Comparison of ENCODE assay signal across 8 cellular contexts in genomic region chr6:127118505-127119360, GRCh38. TPM values are rescaled to one million over a fixed set of nuclear protein-coding genes. Genes with fewer than 3 reads are reported as not detected.
DNase-seq lines count a peak whose midpoint lies in the region; ATAC-seq and TF ChIP-seq lines count a peak whose summit lies in the region.

TSS of gene RSPO3 (plus strand) at chr6:127118671. CDS start at chr6:127119193, 522 bp downstream.

- H3K4me1 ChIP-seq in iPS-18a (ENCODE audit: control insufficient read depth, low read depth, low read length) (peaks cover 13% of the 10 kb centered on the region), skeletal muscle satellite cell (ENCODE audit: control insufficient read depth, insufficient read depth, low read length) (peaks cover 23% of the 10 kb centered on the region)

- ATAC-seq in GM19324 (IDR thresholded peaks at IDR 0.05; ENCODE audit: low FRiP score, unreplicated experiment) (no peak), GM18870 (IDR thresholded peaks at IDR 0.05; ENCODE audit: unreplicated experiment) (no peak)

- H3K4me2 ChIP-seq in skeletal muscle satellite cell (ENCODE audit: low read length) = peak within 1 kb of the TSS; percentile 97

- DNase-seq in AG08396 (ENCODE audit: low spot score) (peak; percentile 36), GM13976 (ENCODE audit: low spot score) (peak; percentile 44), M059J (ENCODE audit: low read depth) (peak; percentile 62), amniotic epithelial cell (ENCODE audit: low read depth) (peak; percentile 30)

- H3K27me3 ChIP-seq in iPS-18a (ENCODE audit: control insufficient read depth, insufficient read depth, low read length) = peaks cover 68% of the 10 kb centered on the region
- peaks cover 47% of the 10 kb centered on the region for H3K27me3 ChIP-seq in skeletal muscle satellite cell (ENCODE audit: control insufficient read depth, insufficient read depth, low read length)

- H3K9me3 ChIP-seq in iPS-18a (ENCODE audit: control insufficient read depth, low read depth, low read length) (no peaks in the 10 kb centered on the region), skeletal muscle satellite cell (replicated peaks; ENCODE audit: low read length) (no peaks in the 10 kb centered on the region)

- H3K36me3 ChIP-seq in iPS-18a (ENCODE audit: control insufficient read depth, low read depth, low read length) = no peaks in the 10 kb centered on the region
- no peaks in the 10 kb centered on the region for H3K36me3 ChIP-seq in skeletal muscle satellite cell (ENCODE audit: insufficient read depth, low read length)

- in situ Hi-C loops in GM13976 (cut with MboI; ENCODE audit: low sequenced_read_pairs, unreplicated experiment) = no loop called here

- no peak within 1 kb of the TSS for H3K9ac ChIP-seq in iPS-18a (ENCODE audit: low read length)
- peak within 1 kb of the TSS; percentile 25 for H3K9ac ChIP-seq in skeletal muscle satellite cell (ENCODE audit: low read depth, low read length)

- no peak within 1 kb of the TSS for H3K27ac ChIP-seq in iPS-18a (ENCODE audit: low read length)

- no peak for TF ChIP-seq CTCF in GM13976 (IDR thresholded peaks at IDR 0.05; ENCODE audit: borderline replicate concordance, control extremely low read depth, extremely low read depth, insufficient read depth, missing control alignments)

- H3K4me3 ChIP-seq in iPS-18a (ENCODE audit: low read length) (peak within 1 kb of the TSS; percentile 66), skeletal muscle satellite cell (ENCODE audit: low read length) (peak within 1 kb of the TSS; percentile 73)

RNA-seq across cellular contexts. Expression of gene RSPO3, which starts in this region (rescaled TPM):
- total RNA-seq in M059J (2014; rRNA removed; shearing (Covaris generic)) = 0.42 TPM in 1 of 2 replicates, not detected in the other
- total RNA-seq in skeletal muscle satellite cell (2012; rRNA removed) = under 0.01 and 0.22 TPM in 2 replicates

Comparison
In these comparisons a context has a peak if more than half of its experiments do, and no peak if none do; other contexts are left out.
1. Peak in DNase-seq in M059J; RNA of the gene not detected or under 1 TPM.